In the genomic region with DNA sequence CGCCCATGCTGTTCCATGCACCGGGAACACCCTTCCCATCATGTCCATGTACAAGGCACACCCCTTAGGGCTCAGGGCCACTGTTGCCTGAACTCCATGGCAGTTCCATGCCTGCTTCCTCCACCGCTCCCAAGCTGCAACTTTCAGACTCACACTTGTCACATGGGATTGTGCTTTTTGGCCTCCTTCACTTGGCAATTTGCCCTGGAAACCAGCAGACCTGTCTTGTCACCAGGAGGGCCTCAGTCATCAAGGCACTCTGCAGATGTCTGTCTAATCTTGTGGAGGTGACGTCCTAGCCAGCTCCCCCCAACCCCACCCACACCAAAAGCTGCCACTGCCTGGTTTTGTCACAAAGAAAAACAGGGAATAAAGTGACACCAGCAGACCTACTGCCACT, we compare ENCODE assay signal across 22 cellular contexts. TPM values are rescaled to one million over a fixed set of nuclear protein-coding genes. Genes with fewer than 3 reads are reported as not detected.
"Had no signal": no experiment of that assay in that cellular context is flagged by ENCODE, and none has a peak within 500 bp of the region (broad histone marks: within the 10 kb centered on the region; RNA-seq: fewer than 3 reads in every experiment).

No MANE protein-coding gene starts in this region.

- H3K36me3 Mint-ChIP-seq: neural progenitor cell had no signal

- H3K4me1 ChIP-seq: body of pancreas, neural progenitor cell, pancreas, uterus had no signal

- H3K27ac ChIP-seq: body of pancreas, coronary artery, esophagus squamous epithelium, neural progenitor cell, pancreas, uterus, VCaP had no signal

- H3K27me3 ChIP-seq: body of pancreas, neural progenitor cell, pancreas, uterus had no signal

- H3K4me3 ChIP-seq: body of pancreas, coronary artery, esophagus squamous epithelium, neural progenitor cell, pancreas, uterus had no signal

- H3K36me3 ChIP-seq: esophagus squamous epithelium, neural progenitor cell, pancreas, uterus had no signal

- ATAC-seq: activated CD8-positive, alpha-beta memory T cell treated with anti-CD3 and anti-CD28 coated beads, Interleukin-2, amount 10 ng/mL, durations not matched to agents 7 days and 5 days; activated T-cell treated with anti-CD3 and anti-CD28 coated beads, Interleukin-2, amount 50 U/mL, for 4 hours; body of pancreas; left ventricle myocardium superior; pancreas had no signal

- H3K9me3 ChIP-seq: body of pancreas, esophagus squamous epithelium, pancreas, uterus had no signal

- H3K27ac Mint-ChIP-seq: activated CD8-positive, alpha-beta memory T cell treated with anti-CD3 and anti-CD28 coated beads, Interleukin-2, amount 10 ng/mL, durations not matched to agents 7 days and 5 days; activated naive CD8-positive, alpha-beta T cell treated with anti-CD3 and anti-CD28 coated beads for 36 hours; neural progenitor cell had no signal

- DNase-seq: activated CD4-positive, alpha-beta T cell treated with anti-CD3 and anti-CD28 coated beads, Interleukin-2, amount 50 U/mL, for 48 hours; activated CD8-positive, alpha-beta memory T cell treated with anti-CD3 and anti-CD28 coated beads, Interleukin-2, amount 10 ng/mL, durations not matched to agents 7 days and 5 days; activated naive CD8-positive, alpha-beta T cell treated with anti-CD3 and anti-CD28 coated beads for 36 hours; activated T-cell treated with anti-CD3 and anti-CD28 coated beads, Interleukin-2, amount 50 U/mL, for 4 hours; amygdala; body of pancreas; caudate nucleus; effector CD4-positive, alpha-beta T cell; esophagus squamous epithelium; hippocampal formation; left ventricle myocardium superior; mesendoderm; stimulated activated CD4-positive, alpha-beta T cell treated with anti-CD3 and anti-CD28 coated beads, Interleukin-12 subunit alpha, Interleukin-12 subunit beta, amount 100 ng/mL, for 4 hours; stimulated activated CD4-positive, alpha-beta T cell treated with anti-CD3 and anti-CD28 coated beads, Interleukin-2, amount 100 ng/mL, for 24 hours; T-helper 1 cell; T1000; uterus had no signal

- H3K27me3 Mint-ChIP-seq: activated CD8-positive, alpha-beta memory T cell treated with anti-CD3 and anti-CD28 coated beads, Interleukin-2, amount 10 ng/mL, durations not matched to agents 7 days and 5 days; activated naive CD8-positive, alpha-beta T cell treated with anti-CD3 and anti-CD28 coated beads for 36 hours had no signal

- H3K4me3 Mint-ChIP-seq: activated CD8-positive, alpha-beta memory T cell treated with anti-CD3 and anti-CD28 coated beads, Interleukin-2, amount 10 ng/mL, durations not matched to agents 7 days and 5 days; activated naive CD8-positive, alpha-beta T cell treated with anti-CD3 and anti-CD28 coated beads for 36 hours; activated T-cell treated with anti-CD3 and anti-CD28 coated beads, Interleukin-2, amount 50 U/mL, for 4 hours; neural progenitor cell had no signal

RNA-seq across cellular contexts. Expression of gene CARD11, which starts 47.5 kb away (rescaled TPM):
- total RNA-seq: fibroblast of villous mesenchyme had no signal
